ENCODE assay signal across 8 cellular contexts in the genomic region with DNA sequence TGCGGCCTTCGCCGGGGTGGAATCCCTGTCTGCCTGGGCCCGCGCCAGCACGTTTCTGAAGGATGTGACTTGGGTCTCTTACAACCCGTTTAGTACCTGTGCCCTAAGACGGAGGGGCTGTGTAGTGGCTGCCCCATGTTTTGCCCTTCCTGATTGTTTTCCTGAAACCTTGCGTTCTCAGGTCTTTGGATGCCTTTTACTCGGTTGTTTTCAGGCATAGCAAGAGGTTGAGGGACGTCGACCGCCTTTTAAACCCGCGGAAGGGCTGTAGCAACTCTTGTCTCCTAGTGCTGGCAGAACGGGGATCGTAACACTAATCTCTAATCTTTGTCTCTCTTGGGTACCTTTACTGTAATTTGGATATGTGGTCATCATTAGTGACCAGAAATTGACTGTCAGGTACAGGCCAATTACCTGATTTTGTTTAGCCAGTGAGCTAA. TPM values are rescaled to one million over a fixed set of nuclear protein-coding genes. Genes with fewer than 3 reads are reported as not detected.
DNase-seq lines count a peak whose midpoint lies in the region; ATAC-seq and TF ChIP-seq lines count a peak whose summit lies in the region.

No MANE protein-coding gene starts in this region.

- H3K36me3 ChIP-seq in heart right ventricle (no peaks in the 10 kb centered on the region), kidney epithelial cell (ENCODE audit: control insufficient read depth, insufficient read depth, low read length) (no peaks in the 10 kb centered on the region), thyroid gland (no peaks in the 10 kb centered on the region)

- H3K4me3 ChIP-seq in heart right ventricle (peak overlapping the region; percentile 87 to 98 (median 92)), kidney epithelial cell (ENCODE audit: low read depth, low read length) (peak overlapping the region; percentile 57), thyroid gland (replicated peaks in 1 of 3) (peak overlapping the region; percentile 55 to 94 (median 81))

- H3K36me3 Mint-ChIP-seq in activated naive CD8-positive, alpha-beta T cell treated with anti-CD3 and anti-CD28 coated beads for 36 hours, result peaks cover 32% of the 10 kb centered on the region

- H3K9me3 Mint-ChIP-seq in activated naive CD8-positive, alpha-beta T cell treated with anti-CD3 and anti-CD28 coated beads for 36 hours, result peaks cover 13% of the 10 kb centered on the region

- H3K9me3 ChIP-seq in heart right ventricle (peaks cover 0 to 8% (median 0%) of the 10 kb centered on the region in 11 donors), thyroid gland (no peaks in the 10 kb centered on the region)

- peaks cover 0 to 24% (median 17%) of the 10 kb centered on the region in 9 donors for H3K4me1 ChIP-seq in heart right ventricle
- peaks cover 18 to 29% of the 10 kb centered on the region in 2 donors for H3K4me1 ChIP-seq in thyroid gland

- WGBS in heart right ventricle, 2 donors, result 39 to 43% methylated on average over 17 of the region's 17 CpGs
- 40 to 45% methylated on average over 15 to 17 of the region's 17 CpGs for whole genome bisulfite sequencing in thyroid gland, 2 donors

- intact Hi-C loops in heart right ventricle (cut with DNase I), result loop anchor here in 5 of 10 donors (5.0 to 10.0 kb wide), 3 partner anchors 73 to 87 kb away; a partner anchor contains a TSS
- intact Hi-C loops in Right ventricle myocardium inferior (cut with DNase I), result loop anchor here (1.0 to 5.0 kb wide), 2 partner anchors 74 to 82 kb away; no protein-coding TSS in a partner anchor
- intact Hi-C loops in thyroid gland (cut with DNase I), result no loop called here

- ATAC-seq in heart right ventricle (no peak), Right ventricle myocardium inferior (no peak), GM19351 (IDR thresholded peaks at IDR 0.05; ENCODE audit: unreplicated experiment) (no peak), HG03571 (IDR thresholded peaks at IDR 0.05; ENCODE audit: unreplicated experiment) (no peak)

- DNase-seq in heart right ventricle (peak in 1 of 2 donors; percentile 36), Right ventricle myocardium inferior (ENCODE audit: missing footprints) (no peak), kidney epithelial cell (ENCODE audit: low read depth) (no peak), thyroid gland (no peak), ecto neural progenitor cell (ENCODE audit: low spot score) (no peak)
- no peak for DNase-seq in activated naive CD8-positive, alpha-beta T cell treated with anti-CD3 and anti-CD28 coated beads for 36 hours

- no peak for TF ChIP-seq CTCF in heart right ventricle (IDR thresholded peaks at IDR 0.05)
- no peak for TF ChIP-seq CTCF in kidney epithelial cell (IDR thresholded peaks at IDR 0.05; ENCODE audit: insufficient read depth, low read length, poor library complexity, severe bottlenecking)
- no peak for TF ChIP-seq CTCF in thyroid gland (IDR thresholded peaks at IDR 0.05)

- no peaks in the 10 kb centered on the region for H3K27me3 Mint-ChIP-seq in activated naive CD8-positive, alpha-beta T cell treated with anti-CD3 and anti-CD28 coated beads for 36 hours

- H3K27ac Mint-ChIP-seq in activated naive CD8-positive, alpha-beta T cell treated with anti-CD3 and anti-CD28 coated beads for 36 hours, result peak overlapping the region; percentile 97

- H3K27me3 ChIP-seq in heart right ventricle (no peaks in the 10 kb centered on the region), kidney epithelial cell (ENCODE audit: control insufficient read depth, insufficient read depth, low read length) (no peaks in the 10 kb centered on the region), thyroid gland (no peaks in the 10 kb centered on the region)

- TF ChIP-seq POLR2A in thyroid gland (IDR thresholded peaks at IDR 0.05), result no peak

- H3K27ac ChIP-seq in heart right ventricle (peak overlapping the region; percentile 62 to 97 (median 90)), thyroid gland (peak overlapping the region; percentile 88 to 93 (median 89))

- peak overlapping the region; percentile 84 for H3K4me3 Mint-ChIP-seq in activated naive CD8-positive, alpha-beta T cell treated with anti-CD3 and anti-CD28 coated beads for 36 hours

- peaks cover 26% of the 10 kb centered on the region for H3K4me1 Mint-ChIP-seq in activated naive CD8-positive, alpha-beta T cell treated with anti-CD3 and anti-CD28 coated beads for 36 hours

RNA-seq across cellular contexts. Expression of a gene that starts 0.7 kb away (rescaled TPM):
- 1 to 10 TPM; 1.9 to 6.2 (median 3.0) TPM for total RNA-seq in heart right ventricle
- polyA plus RNA-seq in heart right ventricle, result 1 to 10 TPM; 1.7 to 3.1 TPM
- total RNA-seq in Right ventricle myocardium inferior, result 3.8 TPM
- total RNA-seq in activated naive CD8-positive, alpha-beta T cell treated with anti-CD3 and anti-CD28 coated beads for 36 hours, result 10 to 100 TPM; 10.2 to 10.9 TPM
- total RNA-seq in kidney epithelial cell, result 6.2 and 7.0 TPM in 2 replicates
- total RNA-seq in thyroid gland, result 1 to 10 TPM; 4.7 to 8.5 (median 6.9) TPM

RNA-seq across cellular contexts. Expression of a gene that starts 39.2 kb away (rescaled TPM):
- total RNA-seq in heart right ventricle (1 to 10 TPM; 1.4 to 8.3 (median 3.8) TPM), Right ventricle myocardium inferior (7.8 TPM), kidney epithelial cell (18.3 and 19.6 TPM in 2 replicates), thyroid gland (10 to 100 TPM; 18.3 to 37.8 (median 23.5) TPM)
- 10 to 100 TPM in 1 of 2 donors, 1 to 10 TPM in 1; 1.3 to 17.9 TPM for polyA plus RNA-seq in heart right ventricle
- 1 to 10 TPM; 2.0 to 2.2 TPM for total RNA-seq in activated naive CD8-positive, alpha-beta T cell treated with anti-CD3 and anti-CD28 coated beads for 36 hours
